1 cellular context compared by ENCODE assay signal in the genomic region with DNA sequence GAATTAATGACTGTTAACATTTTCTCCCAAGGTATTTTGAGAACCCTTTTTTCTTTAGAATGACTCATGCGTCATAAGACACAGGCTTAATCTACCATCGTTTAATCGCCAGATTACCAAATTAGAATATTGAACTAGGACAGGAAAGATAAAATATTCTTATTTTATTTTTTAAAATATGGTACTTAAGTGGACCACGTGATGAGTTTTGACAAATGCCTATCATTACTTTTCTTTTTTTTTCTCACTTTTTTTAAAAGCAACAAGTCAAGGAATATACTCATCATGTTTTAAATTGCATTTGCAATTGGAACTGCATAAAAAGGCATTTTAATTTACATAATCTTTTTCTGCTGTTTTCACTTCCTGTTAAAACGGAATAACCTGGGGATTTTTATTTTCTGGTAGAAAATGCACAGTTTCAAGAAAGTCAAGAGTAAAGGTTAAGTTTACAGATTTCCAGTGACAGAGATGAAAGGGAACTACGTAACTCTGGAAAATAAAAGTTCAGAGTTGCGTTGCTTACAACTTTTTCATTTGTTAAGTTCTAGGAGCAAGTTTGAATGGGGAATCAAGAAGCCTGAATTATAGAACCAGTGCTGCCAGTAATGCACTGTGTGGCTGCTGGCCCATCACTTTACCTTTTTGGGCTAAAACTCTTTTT.
TF ChIP-seq lines count a peak whose summit lies in the region.

No MANE protein-coding gene starts in this region.

TF ChIP-seq in GM12878, 131 proteins besides CTCF, POLR2A, EP300 and RAD21 (continued from another document):
- TF ChIP-seq, protein P1, sequence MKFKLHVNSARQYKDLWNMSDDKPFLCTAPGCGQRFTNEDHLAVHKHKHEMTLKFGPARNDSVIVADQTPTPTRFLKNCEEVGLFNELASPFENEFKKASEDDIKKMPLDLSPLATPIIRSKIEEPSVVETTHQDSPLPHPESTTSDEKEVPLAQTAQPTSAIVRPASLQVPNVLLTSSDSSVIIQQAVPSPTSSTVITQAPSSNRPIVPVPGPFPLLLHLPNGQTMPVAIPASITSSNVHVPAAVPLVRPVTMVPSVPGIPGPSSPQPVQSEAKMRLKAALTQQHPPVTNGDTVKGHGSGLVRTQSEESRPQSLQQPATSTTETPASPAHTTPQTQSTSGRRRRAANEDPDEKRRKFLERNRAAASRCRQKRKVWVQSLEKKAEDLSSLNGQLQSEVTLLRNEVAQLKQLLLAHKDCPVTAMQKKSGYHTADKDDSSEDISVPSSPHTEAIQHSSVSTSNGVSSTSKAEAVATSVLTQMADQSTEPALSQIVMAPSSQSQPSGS (IDR thresholded peaks at IDR 0.05; ENCODE audit: low read length), result 0 out of 2 replicates have a peak, but pooled peaks have one; percentile 37
- TF ChIP-seq PAX5 (IDR thresholded peaks at IDR 0.05; ENCODE audit: borderline replicate concordance, low read depth, low read length), result no peak
- peak; percentile 27; the same call in 1 of the 2 replicates for TF ChIP-seq ZNF384 (IDR thresholded peaks at IDR 0.05; ENCODE audit: borderline replicate concordance, low read depth, low read length)
- TF ChIP-seq MYC (IDR thresholded peaks at IDR 0.05; ENCODE audit: insufficient read depth, insufficient read length, insufficient replicate concordance, low read length, severe bottlenecking), result no peak
- 0 out of 2 replicates have a peak, but pooled peaks have one; percentile 54 for TF ChIP-seq MEF2A (IDR thresholded peaks at IDR 0.05; ENCODE audit: insufficient read depth, low read depth, low read length)
- TF ChIP-seq CREM (IDR thresholded peaks at IDR 0.05; ENCODE audit: low read depth), result 0 out of 2 replicates have a peak, but pooled peaks have one; percentile 13
- TF ChIP-seq NR2C1 (IDR thresholded peaks at IDR 0.05), result no peak
- TF ChIP-seq, protein P2, sequence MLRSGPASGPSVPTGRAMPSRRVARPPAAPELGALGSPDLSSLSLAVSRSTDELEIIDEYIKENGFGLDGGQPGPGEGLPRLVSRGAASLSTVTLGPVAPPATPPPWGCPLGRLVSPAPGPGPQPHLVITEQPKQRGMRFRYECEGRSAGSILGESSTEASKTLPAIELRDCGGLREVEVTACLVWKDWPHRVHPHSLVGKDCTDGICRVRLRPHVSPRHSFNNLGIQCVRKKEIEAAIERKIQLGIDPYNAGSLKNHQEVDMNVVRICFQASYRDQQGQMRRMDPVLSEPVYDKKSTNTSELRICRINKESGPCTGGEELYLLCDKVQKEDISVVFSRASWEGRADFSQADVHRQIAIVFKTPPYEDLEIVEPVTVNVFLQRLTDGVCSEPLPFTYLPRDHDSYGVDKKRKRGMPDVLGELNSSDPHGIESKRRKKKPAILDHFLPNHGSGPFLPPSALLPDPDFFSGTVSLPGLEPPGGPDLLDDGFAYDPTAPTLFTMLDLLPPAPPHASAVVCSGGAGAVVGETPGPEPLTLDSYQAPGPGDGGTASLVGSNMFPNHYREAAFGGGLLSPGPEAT (IDR thresholded peaks at IDR 0.05; ENCODE audit: low read depth), result peak; percentile 83
